ENCODE assay signal across 18 cellular contexts in genomic region chr5:67241326-67241725, GRCh38. TPM values are rescaled to one million over a fixed set of nuclear protein-coding genes. Genes with fewer than 3 reads are reported as not detected.
DNase-seq lines count a peak whose midpoint lies in the region; ATAC-seq and TF ChIP-seq lines count a peak whose summit lies in the region.
"Had no signal": no experiment of that assay in that cellular context is flagged by ENCODE, and none has a peak within 500 bp of the region (broad histone marks: within the 10 kb centered on the region; RNA-seq: fewer than 3 reads in every experiment).

No MANE protein-coding gene starts in this region.

- TF ChIP-seq EP300 in SK-N-SH (IDR thresholded peaks at IDR 0.05; ENCODE audit: borderline replicate concordance in 1 of 2, low read depth in 1 of 2, low read length in 1 of 2) (peak in 1 of 2 experiments; percentile 51; a peak in 1 of 4 replicates), sigmoid colon (IDR thresholded peaks at IDR 0.05) (no peak)

- ATAC-seq in SK-N-SH treated with all-trans-retinoic acid at 6 μM for 48 hours (peak; percentile 66), right lobe of liver (no peak), GM21619 (IDR thresholded peaks at IDR 0.05; ENCODE audit: unreplicated experiment) (no peak)
- no peak for ATAC-seq in stimulated activated naive CD8-positive, alpha-beta T cell treated with anti-CD3 and anti-CD28 coated beads, Interleukin-15, Interleukin-2, amounts not matched to agents 100 U/mL and 50 U/mL, for 24 hours
- ATAC-seq: CD8-positive, alpha-beta T cell; HCT116 had no signal

- intact Hi-C loops in sigmoid colon (cut with DNase I): loop anchor here (10.0 kb wide), 4 partner anchors 153 to 683 kb away; no protein-coding TSS in a partner anchor
- intact Hi-C loops in right lobe of liver (cut with DNase I): no loop called here

- H3K36me3 ChIP-seq in SK-N-SH (replicated peaks in 1 of 2; ENCODE audit: control insufficient read depth in 1 of 2, insufficient read depth in 2 of 2, low read length in 1 of 2): no peaks in the 10 kb centered on the region
- H3K36me3 ChIP-seq in muscle layer of colon (ENCODE audit: insufficient read depth, low read length): no peaks in the 10 kb centered on the region
- H3K36me3 ChIP-seq in sigmoid colon: no peaks in the 10 kb centered on the region
- no peaks in the 10 kb centered on the region for H3K36me3 ChIP-seq in right lobe of liver
- H3K36me3 ChIP-seq: BLaER1 treated with 17β-estradiol and CSF1 and Interleukin-3, amounts not matched to agents 10 nM and 100 nM had no signal

- H3K27ac ChIP-seq in SK-N-SH (ENCODE audit: low read depth in 2 of 2, low read length in 1 of 2) (peak overlapping the region in 1 of 2 experiments; percentile 69; a peak in 2 of 4 replicates), muscle layer of colon (ENCODE audit: low read depth, low read length) (peak overlapping the region; percentile 40), sigmoid colon (peak overlapping the region in 3 of 4 donors; percentile 33 to 79 (median 69)), right lobe of liver (no peak overlapping the region)
- H3K27ac ChIP-seq: 22Rv1; BLaER1 treated with 17β-estradiol and CSF1 and Interleukin-3, amounts not matched to agents 10 nM and 100 nM had no signal

- no peaks in the 10 kb centered on the region for H4K20me1 ChIP-seq in SK-N-SH (ENCODE audit: insufficient read depth)
- H4K20me1 ChIP-seq: BLaER1 treated with 17β-estradiol and CSF1 and Interleukin-3, amounts not matched to agents 10 nM and 100 nM had no signal

- no peak; the same call in 1 of the 2 replicates for TF ChIP-seq RAD21 in SK-N-SH (IDR thresholded peaks at IDR 0.05; ENCODE audit: low read length)

- peaks cover 14 to 27% of the 10 kb centered on the region in 2 experiments; a peak in 3 of 4 replicates for H3K4me1 ChIP-seq in SK-N-SH (ENCODE audit: control insufficient read depth in 1 of 2, insufficient read depth in 2 of 2, low read depth in 1 of 2, low read length in 1 of 2)
- H3K4me1 ChIP-seq in muscle layer of colon (ENCODE audit: insufficient read depth, low read length): peaks cover 42% of the 10 kb centered on the region
- peaks cover 0 to 88% (median 67%) of the 10 kb centered on the region in 4 donors for H3K4me1 ChIP-seq in sigmoid colon
- peaks cover 0 to 24% (median 9%) of the 10 kb centered on the region in 4 donors for H3K4me1 ChIP-seq in right lobe of liver

- peaks cover 5% of the 10 kb centered on the region for H3F3A ChIP-seq in SK-N-SH (replicated peaks; ENCODE audit: insufficient read depth)

- no peaks in the 10 kb centered on the region for H3K9me2 ChIP-seq in SK-N-SH

- CTCF ChIA-PET in SK-N-SH (lab: Yijun Ruan, JAX): no interaction called here

- H3K4me2 ChIP-seq in SK-N-SH: no peak overlapping the region
- H3K4me2 ChIP-seq: BLaER1 treated with 17β-estradiol and CSF1 and Interleukin-3, amounts not matched to agents 10 nM and 100 nM had no signal

- POLR2A ChIA-PET in SK-N-SH (lab: Yijun Ruan, JAX): no interaction called here

- no peak overlapping the region for H2AFZ ChIP-seq in SK-N-SH (ENCODE audit: low read depth)

- H3K79me2 ChIP-seq in SK-N-SH (ENCODE audit: insufficient read depth): no peaks in the 10 kb centered on the region

- H3K27me3 ChIP-seq in SK-N-SH (ENCODE audit: insufficient read depth): no peaks in the 10 kb centered on the region
- no peaks in the 10 kb centered on the region for H3K27me3 ChIP-seq in muscle layer of colon (ENCODE audit: control insufficient read depth in 1 of 2, insufficient read depth in 2 of 2, low read length in 2 of 2)
- no peaks in the 10 kb centered on the region for H3K27me3 ChIP-seq in sigmoid colon
- no peaks in the 10 kb centered on the region for H3K27me3 ChIP-seq in right lobe of liver
- H3K27me3 ChIP-seq: BLaER1 treated with 17β-estradiol and CSF1 and Interleukin-3, amounts not matched to agents 10 nM and 100 nM had no signal

- H3K9ac ChIP-seq in SK-N-SH: no peak overlapping the region
- no peak overlapping the region for H3K9ac ChIP-seq in muscle layer of colon (ENCODE audit: low read length)
- H3K9ac ChIP-seq: BLaER1 treated with 17β-estradiol and CSF1 and Interleukin-3, amounts not matched to agents 10 nM and 100 nM had no signal

- H3K9me3 ChIP-seq in SK-N-SH (no peaks in the 10 kb centered on the region), muscle layer of colon (ENCODE audit: low read length) (no peaks in the 10 kb centered on the region), sigmoid colon (no peaks in the 10 kb centered on the region), right lobe of liver (no peaks in the 10 kb centered on the region)
- H3K9me3 ChIP-seq: BLaER1 treated with 17β-estradiol and CSF1 and Interleukin-3, amounts not matched to agents 10 nM and 100 nM had no signal

- TF ChIP-seq CTCF in SK-N-SH (IDR thresholded peaks at IDR 0.05) (no peak), sigmoid colon (IDR thresholded peaks at IDR 0.05) (no peak), right lobe of liver (IDR thresholded peaks at IDR 0.05) (no peak)

- DNase-seq in SK-N-SH (no peak), sigmoid colon (no peak), right lobe of liver (no peak)
- DNase-seq in stimulated activated naive CD8-positive, alpha-beta T cell treated with anti-CD3 and anti-CD28 coated beads, Interleukin-15, Interleukin-2, amounts not matched to agents 100 U/mL and 50 U/mL, for 24 hours: no peak
- DNase-seq: Calu3; CD8-positive, alpha-beta T cell; DMS79 treated with DMSO at 0.1 percent for 48 hours; GF-D8; GOT3; H7; HFFc6 had no signal

- TF ChIP-seq POLR2A in sigmoid colon (IDR thresholded peaks at IDR 0.05): no peak
- TF ChIP-seq POLR2A in right lobe of liver (IDR thresholded peaks at IDR 0.05): no peak

- H3K4me3 ChIP-seq in SK-N-SH (ENCODE audit: low read depth in 2 of 2, low read length in 1 of 2): no peak overlapping the region
- H3K4me3 ChIP-seq in muscle layer of colon (ENCODE audit: low read depth in 1 of 2, low read length in 2 of 2): no peak overlapping the region
- no peak overlapping the region for H3K4me3 ChIP-seq in sigmoid colon
- no peak overlapping the region for H3K4me3 ChIP-seq in right lobe of liver
- H3K4me3 ChIP-seq: BLaER1 treated with 17β-estradiol and CSF1 and Interleukin-3, amounts not matched to agents 10 nM and 100 nM had no signal

TF ChIP-seq in SK-N-SH treated with all-trans-retinoic acid at 6 μM for 48 hours, 23 proteins besides CTCF, POLR2A, EP300 and RAD21 (continues in another document):
- TF ChIP-seq CREB5 (CRISPR knock-in tag; IDR thresholded peaks at IDR 0.05; ENCODE audit: low read depth) (no peak), PPARA (CRISPR knock-in tag; IDR thresholded peaks at IDR 0.05; ENCODE audit: borderline replicate concordance) (no peak), CSDC2 (CRISPR knock-in tag; IDR thresholded peaks at IDR 0.05) (no peak), BACH2 (CRISPR knock-in tag; IDR thresholded peaks at IDR 0.05; ENCODE audit: borderline replicate concordance) (no peak), TCF4 (CRISPR knock-in tag; IDR thresholded peaks at IDR 0.05; ENCODE audit: borderline replicate concordance) (no peak), TOX (CRISPR knock-in tag; IDR thresholded peaks at IDR 0.05; ENCODE audit: borderline replicate concordance) (no peak), ZFP3 (CRISPR knock-in tag; IDR thresholded peaks at IDR 0.05) (no peak)

TF ChIP-seq in SK-N-SH, 30 proteins besides CTCF, POLR2A, EP300 and RAD21 (continues in another document):
- TF ChIP-seq ELF1 (IDR thresholded peaks at IDR 0.05) (no peak), GATA2 (CRISPR knock-in tag; IDR thresholded peaks at IDR 0.05) (no peak), REST (IDR thresholded peaks at IDR 0.05; ENCODE audit: low read depth, low read length) (no peak), SIN3A (IDR thresholded peaks at IDR 0.05; ENCODE audit: borderline replicate concordance, low read depth, low read length) (no peak), RXRA (IDR thresholded peaks at IDR 0.05; ENCODE audit: borderline replicate concordance, low read depth) (no peak), TEAD4 (IDR thresholded peaks at IDR 0.05; ENCODE audit: borderline replicate concordance, insufficient read depth) (no peak), TAF1 (IDR thresholded peaks at IDR 0.05; ENCODE audit: borderline replicate concordance, low read depth, low read length) (no peak)

RNA-seq across cellular contexts. Expression of gene CD180, which starts 44.7 kb away (rescaled TPM):
- 0.02 TPM in 2 replicates for polyA plus RNA-seq in SK-N-SH (2012; rRNA removed)
- polyA plus RNA-seq in SK-N-SH (2012; cell fraction: cytosol; rRNA removed): 0.01 and 0.03 TPM in 2 replicates
- polyA plus RNA-seq in SK-N-SH (2012; cell fraction: nucleus; rRNA removed): 0.01 TPM in 2 replicates
- total RNA-seq in sigmoid colon: 1 to 10 TPM in 1 of 4 donors, under 1 TPM in 3; 0.55 to 1.1 (median 0.90) TPM
- 1 to 10 TPM in 2 of 3 donors, under 1 TPM in 1; 0.60 to 3.5 (median 2.3) TPM for polyA plus RNA-seq in sigmoid colon
- total RNA-seq in right lobe of liver: 1 to 10 TPM in 2 of 6 experiments, under 1 TPM in 4; 0.44 to 3.3 (median 0.67) TPM
- total RNA-seq: Calu3, H7, HFFc6, HT-29 had no signal

Comparison
In these comparisons a context has a peak if more than half of its experiments do, and no peak if none do; other contexts are left out.
1. H3K27ac ChIP-seq: peak in muscle layer of colon (single experiment) and sigmoid colon (3 of 4); none in right lobe of liver (0 of 3).